In the genomic region with DNA sequence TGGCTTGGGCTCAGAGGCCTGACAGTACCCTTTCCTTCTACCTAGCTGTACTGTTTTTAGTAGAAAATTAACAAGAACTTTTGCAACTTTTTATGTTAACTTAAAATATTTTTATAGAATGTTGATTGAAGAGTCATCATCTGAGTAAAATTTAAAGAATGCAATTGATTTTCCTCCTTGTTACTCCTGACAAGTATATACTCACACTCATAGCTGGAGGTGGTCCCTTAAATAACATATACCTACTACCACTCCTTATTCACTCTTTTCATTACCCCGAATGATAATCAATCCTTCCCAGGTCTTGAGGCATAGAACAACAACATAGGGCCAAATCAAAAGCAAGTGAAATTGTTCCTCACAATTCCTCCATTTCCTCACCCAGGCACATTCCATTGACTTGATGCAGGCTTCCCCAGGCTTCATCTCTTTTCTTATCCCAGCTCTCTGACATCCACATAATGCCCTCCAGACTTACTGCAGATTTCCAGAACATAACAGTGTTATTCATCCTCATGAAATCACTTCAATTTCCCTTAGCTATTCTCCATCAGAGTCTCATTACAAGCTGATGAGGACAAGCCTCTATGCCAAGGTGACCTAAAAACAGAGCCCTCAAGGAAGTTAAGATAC, we compare ENCODE assay signal across 1 cellular context.
TF ChIP-seq lines count a peak whose summit lies in the region.

No MANE protein-coding gene starts in this region.

TF ChIP-seq in IMR-90, 13 proteins besides CTCF, POLR2A, EP300 and RAD21 (continued from another document):
- TF ChIP-seq USF2 (IDR thresholded peaks at IDR 0.05; ENCODE audit: low read depth, low read length): no peak
